In genomic region chr2:42372474-42372787, GRCh38 we compare ENCODE assay signal across 23 cellular contexts. TPM values are rescaled to one million over a fixed set of nuclear protein-coding genes. Genes with fewer than 3 reads are reported as not detected.
DNase-seq lines count a peak whose midpoint lies in the region; ATAC-seq, FAIRE-seq and TF ChIP-seq lines count a peak whose summit lies in the region.
"Had no signal": no experiment of that assay in that cellular context is flagged by ENCODE, and none has a peak within 500 bp of the region (broad histone marks: within the 10 kb centered on the region; RNA-seq: fewer than 3 reads in every experiment).

No MANE protein-coding gene starts in this region.

- H3K9ac ChIP-seq in SK-N-SH = no peak overlapping the region
- H3K9ac ChIP-seq in keratinocyte (ENCODE audit: control insufficient read depth, extremely low read depth, insufficient read depth, low read length) = no peak overlapping the region

- peaks cover 0 to 2% (median 0%) of the 10 kb centered on the region in 5 experiments for H3K9me3 Mint-ChIP-seq in brain
- no peaks in the 10 kb centered on the region for H3K9me3 Mint-ChIP-seq in Calu3 (ENCODE audit: low read depth, unreplicated experiment)

- no peak overlapping the region for H3K4me3 Mint-ChIP-seq in brain
- no peak overlapping the region for H3K4me3 Mint-ChIP-seq in Calu3 (ENCODE audit: low read depth, unreplicated experiment)

- H3K4me3 ChIP-seq in SK-N-SH (ENCODE audit: low read depth in 2 of 2, low read length in 1 of 2) (no peak overlapping the region), keratinocyte (ENCODE audit: control insufficient read depth in 2 of 3, extremely low read depth in 1 of 3, insufficient read depth in 2 of 3, low read depth in 1 of 3, low read length in 3 of 3) (peak overlapping the region in 2 of 3 experiments; percentile 11 to 61), suprapubic skin (no peak overlapping the region)
- H3K4me3 ChIP-seq: K562, PC-9 had no signal

- no peak for TF ChIP-seq POLR2A in suprapubic skin (IDR thresholded peaks at IDR 0.05)

- intact Hi-C loops in Calu3 (cut with micrococcal nuclease; ENCODE audit: unreplicated experiment) = no loop called here

- no peak overlapping the region for H3K4me2 ChIP-seq in SK-N-SH
- peak overlapping the region; percentile 92 for H3K4me2 ChIP-seq in keratinocyte (ENCODE audit: control insufficient read depth, extremely low read depth, insufficient read depth, low read depth, low read length)
- H3K4me2 ChIP-seq: PC-9 had no signal

- H2AFZ ChIP-seq in SK-N-SH (ENCODE audit: low read depth) (no peak overlapping the region), keratinocyte (ENCODE audit: control insufficient read depth, low read length) (no peak overlapping the region)
- H2AFZ ChIP-seq: PC-9 had no signal

- H3K27ac Mint-ChIP-seq in brain = peak overlapping the region in 3 of 5 experiments; percentile 13 to 24 (median 21)
- no peak overlapping the region for H3K27ac Mint-ChIP-seq in Calu3 (ENCODE audit: unreplicated experiment)

- H3K9me3 ChIP-seq in SK-N-SH = no peaks in the 10 kb centered on the region
- H3K9me3 ChIP-seq in keratinocyte (ENCODE audit: control insufficient read depth, low read depth, low read length) = no peaks in the 10 kb centered on the region
- no peaks in the 10 kb centered on the region for H3K9me3 ChIP-seq in suprapubic skin

- H3K79me2 ChIP-seq in SK-N-SH (ENCODE audit: insufficient read depth) (no peaks in the 10 kb centered on the region), keratinocyte (ENCODE audit: control insufficient read depth, insufficient read depth, low read length) (no peaks in the 10 kb centered on the region)

- WGBS in SK-N-SH (ENCODE audit: low lambda C conversion rate) = 75% methylated on average over 1 of the region's 1 CpG
- 52% methylated on average over 1 of the region's 1 CpG for WGBS in suprapubic skin

- H3K9me1 ChIP-seq in keratinocyte (ENCODE audit: control insufficient read depth, extremely low read depth, insufficient read depth, low read length) = no peaks in the 10 kb centered on the region

- H3K27me3 ChIP-seq in SK-N-SH (ENCODE audit: insufficient read depth) = 0 out of 2 replicates have a peak, but pooled peaks cover 1% of the 10 kb centered on the region
- no peaks in the 10 kb centered on the region for H3K27me3 ChIP-seq in keratinocyte (ENCODE audit: control insufficient read depth, extremely low read depth, insufficient read depth, low read length)
- no peaks in the 10 kb centered on the region for H3K27me3 ChIP-seq in suprapubic skin

- no peak for TF ChIP-seq CTCF in SK-N-SH (IDR thresholded peaks at IDR 0.05)
- no peak for TF ChIP-seq CTCF in brain (conservative IDR thresholded peaks at IDR 0.05)
- TF ChIP-seq CTCF in keratinocyte (optimal IDR thresholded peaks at IDR 0.05 in 1 of 3, IDR thresholded peaks at IDR 0.05 in 1 of 3, conservative IDR thresholded peaks at IDR 0.05 in 1 of 3; ENCODE audit: extremely low read depth in 1 of 3, insufficient read depth in 2 of 3, low read length in 3 of 3) = no peak
- no peak for TF ChIP-seq CTCF in suprapubic skin (IDR thresholded peaks at IDR 0.05)
- no peak for TF ChIP-seq CTCF in Calu3 (IDR thresholded peaks at IDR 0.05; ENCODE audit: unreplicated experiment)

- H3K4me1 Mint-ChIP-seq in brain = peaks cover 20% of the 10 kb centered on the region
- peaks cover 9% of the 10 kb centered on the region for H3K4me1 Mint-ChIP-seq in Calu3 (ENCODE audit: low read depth, unreplicated experiment)

- no TSS peak for BruUV-seq in Calu3 (replicated peaks; lab: Mats Ljungman, UMichigan)

- H4K20me1 ChIP-seq in SK-N-SH (ENCODE audit: insufficient read depth) (no peaks in the 10 kb centered on the region), keratinocyte (ENCODE audit: control insufficient read depth, extremely low read depth, insufficient read depth, low read length) (no peaks in the 10 kb centered on the region)

- FAIRE-seq in keratinocyte (lab: Jason Lieb, UNC) = no peak
- FAIRE-seq: GM12892, GM19239, H1, K562 had no signal

- H3F3A ChIP-seq in SK-N-SH (replicated peaks; ENCODE audit: insufficient read depth) = no peaks in the 10 kb centered on the region

- no peaks in the 10 kb centered on the region for H3K9me2 ChIP-seq in SK-N-SH

- H3K27ac ChIP-seq in SK-N-SH (ENCODE audit: low read depth in 2 of 2, low read length in 1 of 2) (peak overlapping the region in 1 of 2 experiments; percentile 99; a peak in 2 of 4 replicates), keratinocyte (ENCODE audit: control insufficient read depth, insufficient read depth, low read length) (peak overlapping the region; percentile 93), suprapubic skin (peak overlapping the region; percentile 81)
- H3K27ac ChIP-seq: PC-9 had no signal

- no peaks in the 10 kb centered on the region for H3K36me3 ChIP-seq in SK-N-SH (replicated peaks in 1 of 2; ENCODE audit: control insufficient read depth in 1 of 2, insufficient read depth in 2 of 2, low read length in 1 of 2)
- H3K36me3 ChIP-seq in keratinocyte (ENCODE audit: control insufficient read depth in 2 of 2, extremely low read depth in 1 of 2, insufficient read depth in 2 of 2, low read length in 2 of 2) = no peaks in the 10 kb centered on the region
- no peaks in the 10 kb centered on the region for H3K36me3 ChIP-seq in suprapubic skin

- POLR2A ChIA-PET in SK-N-SH (lab: Yijun Ruan, JAX) = interaction anchor here (0.9 to 1.7 kb wide), 5 partner anchors 9 to 438 kb away, joined by 3 to 6 read pairs (median 4); no protein-coding TSS in a partner anchor

- CTCF ChIA-PET in SK-N-SH (lab: Yijun Ruan, JAX) (interaction anchor here (0.5 to 2.6 kb wide), 11 partner anchors 10 to 531 kb away, joined by 3 to 14 read pairs (median 4); partner anchors contain the start of gene COX7A2L), Calu3 (lab: Charles Lee) (no interaction called here)

- no peak for DNase-seq in SK-N-SH
- DNase-seq in keratinocyte (ENCODE audit: low read depth, low spot score) = no peak
- DNase-seq in suprapubic skin (ENCODE audit: low spot score in 2 of 2) = no peak
- DNase-seq in Calu3 = no peak
- DNase-seq: 8988T, DND-41, Kasumi-1, MV-4-11, NCI-H1436 treated with DMSO at 0.1 percent for 48 hours, NCI-H2029, NCI-H2227 treated with DMSO at 0.1 percent for 48 hours, NCI-H526 treated with DMSO at 0.1 percent for 48 hours, PC-9, RPMI8226 had no signal

- dilution Hi-C loops in keratinocyte (cut with MboI; ENCODE audit: extremely low pct_ligation_motif_present, low sequenced_read_pairs) = no loop called here

- H3K36me3 Mint-ChIP-seq in brain (no peaks in the 10 kb centered on the region), Calu3 (ENCODE audit: insufficient read depth, unreplicated experiment) (no peaks in the 10 kb centered on the region)

- no peak for TF ChIP-seq RAD21 in SK-N-SH (IDR thresholded peaks at IDR 0.05; ENCODE audit: low read length)

- peaks cover 0 to 46% of the 10 kb centered on the region in 2 experiments; a peak in 2 of 4 replicates for H3K4me1 ChIP-seq in SK-N-SH (ENCODE audit: control insufficient read depth in 1 of 2, insufficient read depth in 2 of 2, low read depth in 1 of 2, low read length in 1 of 2)
- peaks cover 48% of the 10 kb centered on the region for H3K4me1 ChIP-seq in keratinocyte (ENCODE audit: control insufficient read depth, extremely low read depth, insufficient read depth, low read length)
- peaks cover 41% of the 10 kb centered on the region for H3K4me1 ChIP-seq in suprapubic skin

- TF ChIP-seq EP300 in SK-N-SH (IDR thresholded peaks at IDR 0.05; ENCODE audit: borderline replicate concordance in 1 of 2, low read depth in 1 of 2, low read length in 1 of 2) (no peak), suprapubic skin (IDR thresholded peaks at IDR 0.05) (no peak)

- H3K27me3 Mint-ChIP-seq in brain = peaks cover 15% of the 10 kb centered on the region
- no peaks in the 10 kb centered on the region for H3K27me3 Mint-ChIP-seq in Calu3 (ENCODE audit: unreplicated experiment)

- ATAC-seq in SK-N-SH treated with all-trans-retinoic acid at 6 μM for 48 hours (no peak), HG03108 (IDR thresholded peaks at IDR 0.05; ENCODE audit: unreplicated experiment) (no peak), GM18868 (IDR thresholded peaks at IDR 0.05; ENCODE audit: unreplicated experiment) (no peak)
- ATAC-seq: HCT116, K562 had no signal

TF ChIP-seq in SK-N-SH treated with all-trans-retinoic acid at 6 μM for 48 hours, 23 proteins besides CTCF, POLR2A, EP300 and RAD21 (continues in another document):
- TF ChIP-seq ZFP3 (CRISPR knock-in tag; IDR thresholded peaks at IDR 0.05) = peak; percentile 84; the same call in 1 of the 2 replicates

TF ChIP-seq in SK-N-SH, 30 proteins besides CTCF, POLR2A, EP300 and RAD21:
- TF ChIP-seq FOXM1 (IDR thresholded peaks at IDR 0.05; ENCODE audit: low read depth) (no peak), CHD2 (IDR thresholded peaks at IDR 0.05; ENCODE audit: low read length, partially characterized antibody) (no peak), YY1 (IDR thresholded peaks at IDR 0.05; ENCODE audit: low read depth) (no peak), TCF12 (IDR thresholded peaks at IDR 0.05) (no peak)

RNA-seq across cellular contexts. Expression of gene COX7A2L, which starts 11.4 kb away (rescaled TPM):
- polyA plus RNA-seq in SK-N-SH (2012; rRNA removed) (77.6 and 82.3 TPM in 2 replicates), brain (ENCODE audit: insufficient read depth, low read depth, low replicate concordance) (182 TPM), keratinocyte (126 to 172 TPM (median 144 TPM) in 3 replicates)
- polyA plus RNA-seq in SK-N-SH (2012; cell fraction: cytosol; rRNA removed) = 116 and 144 TPM in 2 replicates
- 27.9 and 31.9 TPM in 2 replicates for polyA plus RNA-seq in SK-N-SH (2012; cell fraction: nucleus; rRNA removed)
- polyA plus RNA-seq in keratinocyte (2011; ENCODE audit: low read depth) = 73.7 TPM
- 140 and 154 TPM in 2 replicates for polyA plus RNA-seq in keratinocyte (2011; cell fraction: cytosol; rRNA removed)
- polyA plus RNA-seq in keratinocyte (2011; cell fraction: nucleus; rRNA removed) = 42.5 and 62.6 TPM in 2 replicates
- 101 and 194 TPM in 2 replicates for polyA plus RNA-seq in keratinocyte (2012; ENCODE audit: low replicate concordance)
- 42.9 to 56.5 TPM (median 47.7 TPM) in 3 replicates for polyA minus RNA-seq in keratinocyte
- polyA minus RNA-seq in keratinocyte (2011; cell fraction: cytosol; rRNA and poly(A)+ RNA removed) = 45.8 TPM
- polyA minus RNA-seq in keratinocyte (2011; cell fraction: nucleus; rRNA and poly(A)+ RNA removed) = 8.3 and 14.2 TPM in 2 replicates
- total RNA-seq in suprapubic skin (100 to 1,000 TPM in 2 of 4 donors, 10 to 100 TPM in 2; 69.3 to 112 (median 99.0) TPM), Calu3 (2022) (97.5 and 98.0 TPM in 2 replicates)

Comparison
In these comparisons a context has a peak if more than half of its experiments do, and no peak if none do; other contexts are left out.
1. H3K4me3 ChIP-seq: peak in keratinocyte (2 of 3); none in SK-N-SH (0 of 2) and suprapubic skin (single experiment).